Comparison of ENCODE assay signal across 7 cellular contexts in genomic region chr20:26252256-26252975, GRCh38.
A peak's percentile ranks its signal among the peaks of the same experiment; 100 is the strongest.
DNase-seq lines count a peak whose midpoint lies in the region; ATAC-seq, FAIRE-seq and TF ChIP-seq lines count a peak whose summit lies in the region.
"Not testable (repeated sequence)": the region's sequence is repeated elsewhere in the genome, so short reads cannot be mapped to it uniquely, and the experiment has no call there.

No MANE protein-coding gene starts in this region.

- not testable (repeated sequence) for H4K20me1 ChIP-seq in GM23338 (replicated peaks; ENCODE audit: insufficient read depth); H1 (replicated peaks in 1 of 2; ENCODE audit: control insufficient read depth in 1 of 2, insufficient read depth in 2 of 2, low read length in 2 of 2); neural progenitor cell (ENCODE audit: low read depth)

- TF ChIP-seq CTCF in CD4-positive, alpha-beta T cell (IDR thresholded peaks at IDR 0.05); H1 (IDR thresholded peaks at IDR 0.05; ENCODE audit: control extremely low read depth in 1 of 3, insufficient read depth in 1 of 3, low read depth in 1 of 3, low read length in 3 of 3); neural progenitor cell (IDR thresholded peaks at IDR 0.05): not testable (repeated sequence)
- TF ChIP-seq CTCF in GM23338 (conservative IDR thresholded peaks at IDR 0.05; ENCODE audit: low read depth in 2 of 2) = peak in 1 of 2 experiments; percentile 23; a peak in 1 of 4 replicates

- H3K4me2 ChIP-seq in GM23338; H1 (ENCODE audit: insufficient read depth in 1 of 2, low read depth in 2 of 2, low read length in 2 of 2); neural progenitor cell: not testable (repeated sequence)

- not testable (repeated sequence) for H3K23ac ChIP-seq in H1 (ENCODE audit: insufficient read length)

- not testable (repeated sequence) for H3K4me1 ChIP-seq in GM23338 (ENCODE audit: insufficient read depth); H1 (replicated peaks in 1 of 4; ENCODE audit: control insufficient read depth in 3 of 4, insufficient read depth in 4 of 4, low read length in 3 of 4); neural progenitor cell

- H3F3A ChIP-seq in GM23338 (replicated peaks; ENCODE audit: low read depth); neural progenitor cell (ENCODE audit: low read depth): not testable (repeated sequence)

- not testable (repeated sequence) for H2BK20ac ChIP-seq in H1 (ENCODE audit: low read length)

- not testable (repeated sequence) for H3K9ac ChIP-seq in H1 (replicated peaks in 1 of 4; ENCODE audit: extremely low read depth in 1 of 4, low read depth in 3 of 4, low read length in 3 of 4); neural progenitor cell

- WGBS in H1 (ENCODE audit: extremely low coverage in 1 of 2, insufficient coverage in 1 of 2, insufficient read length in 1 of 2, insufficient replicate concordance in 2 of 2, low coverage in 1 of 2, low lambda C conversion rate in 2 of 2, missing lambda C conversion rate in 1 of 2), 2 experiments = 69% methylated on average over 6 of the region's 8 CpGs; no CpG with 5 or more reads in 1 of the 2 experiments

- not testable (repeated sequence) for H2AFZ ChIP-seq in GM23338; H1 (ENCODE audit: low read length); neural progenitor cell (replicated peaks)

- not testable (repeated sequence) for H3K27ac ChIP-seq in CD4-positive, alpha-beta T cell (ENCODE audit: low read depth, low read length); GM23338 (ENCODE audit: low read depth); H1 (ENCODE audit: low read depth, low read length); neural progenitor cell

- H3K79me1 ChIP-seq in H1 (ENCODE audit: low read depth, low read length) = not testable (repeated sequence)

- POLR2A ChIA-PET in CD4-positive, alpha-beta T cell (lab: Charles Lee); H1 (lab: Charles Lee; ENCODE audit: partially characterized antibody): not testable (repeated sequence)

- H3K27me3 ChIP-seq in CD4-positive, alpha-beta T cell (ENCODE audit: control insufficient read depth, insufficient read depth, low read length); GM23338 (ENCODE audit: insufficient read depth); H1 (replicated peaks in 1 of 4; ENCODE audit: control insufficient read depth in 3 of 4, extremely low read depth in 1 of 4, insufficient read depth in 3 of 4, low read length in 3 of 4); neural progenitor cell: not testable (repeated sequence)

- H2BK12ac ChIP-seq in H1 (ENCODE audit: low read depth, low read length) = not testable (repeated sequence)

- not testable (repeated sequence) for H4K91ac ChIP-seq in H1 (replicated peaks; ENCODE audit: insufficient read length, low read length)

- TF ChIP-seq POLR2A in H1 (IDR thresholded peaks at IDR 0.05; ENCODE audit: control extremely low read depth in 1 of 2, low read depth in 2 of 2, low read length in 2 of 2) = not testable (repeated sequence)

- not testable (repeated sequence) for H3K4ac ChIP-seq in H1 (replicated peaks; ENCODE audit: insufficient read length, low read depth, low read length)

- not testable (repeated sequence) for H2BK15ac ChIP-seq in H1 (ENCODE audit: low read length)

- intact Hi-C loops in CD4-positive, alpha-beta T cell (cut with DNase I, micrococcal nuclease) = not testable (repeated sequence)

- H2BK120ac ChIP-seq in H1 (replicated peaks; ENCODE audit: low read depth, low read length) = not testable (repeated sequence)

- not testable (repeated sequence) for H3K36me3 Mint-ChIP-seq in CD4-positive, alpha-beta T cell (ENCODE audit: low read depth); GM23338 (ENCODE audit: low read depth); activated naive CD4-positive, alpha-beta T cell treated with anti-CD3 and anti-CD28 coated beads, Interleukin-2, amount 50 U/mL, for 24 hours; neural progenitor cell

- H3K14ac ChIP-seq in H1 (ENCODE audit: insufficient read length) = not testable (repeated sequence)

- not testable (repeated sequence) for H3K18ac ChIP-seq in H1 (ENCODE audit: extremely low read depth, low read length)

- not testable (repeated sequence) for TF ChIP-seq RAD21 in H1 (IDR thresholded peaks at IDR 0.05 in 1 of 2, conservative IDR thresholded peaks at IDR 0.05 in 1 of 2; ENCODE audit: low read depth in 2 of 2, low read length in 2 of 2)

- H3K4me3 ChIP-seq in GM23338; H1 (ENCODE audit: extremely low read depth in 1 of 4, insufficient read depth in 2 of 4, low read depth in 3 of 4, low read length in 4 of 4); neural progenitor cell: not testable (repeated sequence)

- TF ChIP-seq EP300 in H1 (IDR thresholded peaks at IDR 0.05; ENCODE audit: borderline replicate concordance in 1 of 2, low read depth in 2 of 2, low read length in 2 of 2) = not testable (repeated sequence)

- not testable (repeated sequence) for H3K79me2 ChIP-seq in GM23338 (replicated peaks; ENCODE audit: insufficient read depth); H1 (ENCODE audit: control insufficient read depth in 1 of 2, insufficient read depth in 2 of 2, low read length in 2 of 2); neural progenitor cell (ENCODE audit: low read depth)

- peak overlapping the region; percentile 90 for H3K27ac Mint-ChIP-seq in CD4-positive, alpha-beta T cell
- H3K27ac Mint-ChIP-seq in GM23338, neural progenitor cell: not testable (repeated sequence)
- H3K27ac Mint-ChIP-seq in activated naive CD4-positive, alpha-beta T cell treated with anti-CD3 and anti-CD28 coated beads, Interleukin-2, amount 50 U/mL, for 24 hours = peak overlapping the region; percentile 26

- CTCF ChIA-PET in CD4-positive, alpha-beta T cell (lab: Charles Lee); H1 (lab: Charles Lee; ENCODE audit: partially characterized antibody): not testable (repeated sequence)

- H3K4me3 Mint-ChIP-seq in CD4-positive, alpha-beta T cell; GM23338; activated naive CD4-positive, alpha-beta T cell treated with anti-CD3 and anti-CD28 coated beads, Interleukin-2, amount 50 U/mL, for 24 hours; neural progenitor cell: not testable (repeated sequence)

- DNase-seq in CD4-positive, alpha-beta T cell; H1 (ENCODE audit: low read depth in 1 of 2, low spot score in 2 of 2): not testable (repeated sequence)
- peak; percentile 6 for DNase-seq in GM23338 (ENCODE audit: low spot score)
- peak; percentile 90 for DNase-seq in NCI-H2171 treated with DMSO at 0.1 percent for 48 hours (lab: John Stamatoyannopoulos, UW)
- DNase-seq in neural progenitor cell (ENCODE audit: low spot score) = peak; percentile 5

- H2AK5ac ChIP-seq in H1 (ENCODE audit: low read depth, low read length) = not testable (repeated sequence)

- peak; percentile 42 for FAIRE-seq in H1 (lab: Jason Lieb, UNC)

- not testable (repeated sequence) for H3K9me3 Mint-ChIP-seq in CD4-positive, alpha-beta T cell; activated naive CD4-positive, alpha-beta T cell treated with anti-CD3 and anti-CD28 coated beads, Interleukin-2, amount 50 U/mL, for 24 hours
- H3K9me3 Mint-ChIP-seq in GM23338 = peaks cover 19% of the 10 kb centered on the region
- H3K9me3 Mint-ChIP-seq in neural progenitor cell = peaks cover 14% of the 10 kb centered on the region

- H3K27me3 Mint-ChIP-seq in CD4-positive, alpha-beta T cell; GM23338 (ENCODE audit: insufficient read depth, low read depth, poor library complexity); activated naive CD4-positive, alpha-beta T cell treated with anti-CD3 and anti-CD28 coated beads, Interleukin-2, amount 50 U/mL, for 24 hours; neural progenitor cell (ENCODE audit: insufficient read depth, low read depth): not testable (repeated sequence)

- not testable (repeated sequence) for H4K8ac ChIP-seq in H1 (ENCODE audit: extremely low read depth, insufficient read depth, low read length)

- peaks cover 14% of the 10 kb centered on the region for H3K4me1 Mint-ChIP-seq in CD4-positive, alpha-beta T cell (ENCODE audit: low read depth)
- H3K4me1 Mint-ChIP-seq in GM23338, neural progenitor cell: not testable (repeated sequence)
- peaks cover 15% of the 10 kb centered on the region for H3K4me1 Mint-ChIP-seq in activated naive CD4-positive, alpha-beta T cell treated with anti-CD3 and anti-CD28 coated beads, Interleukin-2, amount 50 U/mL, for 24 hours

- not testable (repeated sequence) for H3K9me3 ChIP-seq in CD4-positive, alpha-beta T cell (ENCODE audit: control insufficient read depth, low read length); H1 (ENCODE audit: insufficient read depth in 2 of 2, low read depth in 1 of 2, low read length in 1 of 2); neural progenitor cell (ENCODE audit: low read depth)

- H3K36me3 ChIP-seq in GM23338 (ENCODE audit: insufficient read depth); H1 (ENCODE audit: control insufficient read depth in 2 of 4, insufficient read depth in 4 of 4, low read length in 3 of 4); neural progenitor cell: not testable (repeated sequence)

- H3K56ac ChIP-seq in H1 (replicated peaks; ENCODE audit: insufficient read length, low read depth, low read length) = not testable (repeated sequence)

- H3K23me2 ChIP-seq in H1 (ENCODE audit: low read depth, low read length) = not testable (repeated sequence)

- H3K9me2 ChIP-seq in GM23338 (ENCODE audit: insufficient read depth) = not testable (repeated sequence)

- not testable (repeated sequence) for H4K5ac ChIP-seq in H1 (ENCODE audit: insufficient read length, low read depth, low read length)

- peak; percentile 99 for ATAC-seq in CD4-positive, alpha-beta T cell (ENCODE audit: poor library complexity)
- ATAC-seq in GM23338 = not testable (repeated sequence)
- peak; percentile 24 to 70 for ATAC-seq in activated CD4-positive, CD25-positive, alpha-beta regulatory T cell treated with anti-CD3 and anti-CD28 coated beads, Interleukin-2, amount 50 U/mL, for 24 hours

- H2BK5ac ChIP-seq in H1 (ENCODE audit: low read depth, low read length) = not testable (repeated sequence)
